8 cellular contexts compared by ENCODE assay signal in the genomic region with DNA sequence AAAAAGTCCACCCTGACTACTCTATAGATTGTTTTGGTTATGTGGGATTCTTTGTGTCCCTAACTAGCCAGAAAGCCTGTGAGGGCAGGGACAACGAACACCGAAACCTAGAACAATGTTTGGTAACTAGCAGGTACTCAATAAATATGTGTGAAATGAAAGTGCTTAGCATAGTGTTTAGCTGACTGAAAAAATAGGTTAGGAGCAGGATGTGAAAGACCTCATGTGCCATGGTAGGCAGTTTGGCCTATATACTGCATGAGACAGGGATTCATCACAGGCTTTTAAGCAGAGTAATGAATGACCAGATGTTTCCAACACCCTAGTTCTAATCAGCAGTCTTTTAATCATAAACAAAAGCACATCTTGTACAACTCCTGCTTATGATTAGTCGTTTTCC.
DNase-seq lines count a peak whose midpoint lies in the region; ATAC-seq, FAIRE-seq and TF ChIP-seq lines count a peak whose summit lies in the region.

No MANE protein-coding gene starts in this region.

- no peak overlapping the region for H3K4me3 ChIP-seq in fibroblast of villous mesenchyme (ENCODE audit: low read depth, low read length)

- ATAC-seq in GM21423 (IDR thresholded peaks at IDR 0.05; ENCODE audit: unreplicated experiment) (peak; percentile 58), HG03460 (IDR thresholded peaks at IDR 0.05; ENCODE audit: unreplicated experiment) (peak; percentile 60)

- FAIRE-seq in GM18507 (lab: Jason Lieb, UNC) = peak; percentile 97

- no peak for DNase-seq in GM18507 (ENCODE audit: extremely low spot score, insufficient read length, low read depth)
- DNase-seq in fibroblast of villous mesenchyme (ENCODE audit: low read depth) = peak; percentile 54
- DNase-seq in mucosa of gallbladder (ENCODE audit: low spot score) = no peak
- no peak for DNase-seq in NCI-H510A treated with DMSO at 0.1 percent for 48 hours (lab: John Stamatoyannopoulos, UW)
- DNase-seq in epidermal melanocyte (ENCODE audit: insufficient read length, low spot score) = no peak
- no peak for DNase-seq in NAMALWA (ENCODE audit: low spot score)

- no peak for TF ChIP-seq CTCF in fibroblast of villous mesenchyme (IDR thresholded peaks at IDR 0.05; ENCODE audit: insufficient read depth, low read depth, low read length)
